16 cellular contexts compared by ENCODE assay signal in genomic region chr9:551986-552930, GRCh38. TPM values are rescaled to one million over a fixed set of nuclear protein-coding genes. Genes with fewer than 3 reads are reported as not detected.
DNase-seq lines count a peak whose midpoint lies in the region; ATAC-seq, FAIRE-seq and TF ChIP-seq lines count a peak whose summit lies in the region.
"Had no signal": no experiment of that assay in that cellular context is flagged by ENCODE, and none has a peak within 500 bp of the region (broad histone marks: within the 10 kb centered on the region; RNA-seq: fewer than 3 reads in every experiment).

No MANE protein-coding gene starts in this region.

- ATAC-seq in HepG2 (no peak), lower lobe of right lung (peak; percentile 29 to 48)

- no peak overlapping the region for H3K27ac ChIP-seq in liver (ENCODE audit: low read depth in 1 of 2, low read length in 2 of 2)
- H3K27ac ChIP-seq in HepG2 (ENCODE audit: extremely low read length, insufficient read depth, low read length): no peak overlapping the region
- no peak overlapping the region for H3K27ac ChIP-seq in lower lobe of right lung

- no peaks in the 10 kb centered on the region for H3K9me3 ChIP-seq in liver (ENCODE audit: control insufficient read depth in 4 of 4, low read length in 3 of 4)
- H3K9me3 ChIP-seq in HepG2 (ENCODE audit: low read length): no peaks in the 10 kb centered on the region
- H3K9me3 ChIP-seq in lower lobe of right lung: no peaks in the 10 kb centered on the region
- no peaks in the 10 kb centered on the region for H3K9me3 ChIP-seq in BE2C

- H3K36me3 ChIP-seq in liver (ENCODE audit: control insufficient read depth in 4 of 4, insufficient read depth in 3 of 4, low read depth in 1 of 4, low read length in 3 of 4) (no peaks in the 10 kb centered on the region), HepG2 (replicated peaks in 1 of 2; ENCODE audit: control insufficient read depth in 1 of 2, insufficient read depth in 2 of 2, low read length in 2 of 2) (no peaks in the 10 kb centered on the region), lower lobe of right lung (peaks cover 6% of the 10 kb centered on the region), BE2C (no peaks in the 10 kb centered on the region)

- CTCF ChIA-PET in HepG2 (lab: Yijun Ruan, JAX; ENCODE audit: low intra/inter-chr PET ratio, low total read pairs): no interaction called here

- H3K4me1 ChIP-seq in liver (ENCODE audit: control insufficient read depth in 4 of 4, insufficient read depth in 4 of 4, low read length in 3 of 4) (no peaks in the 10 kb centered on the region), HepG2 (ENCODE audit: insufficient read depth, low read length) (no peaks in the 10 kb centered on the region), lower lobe of right lung (peaks cover 5% of the 10 kb centered on the region), BE2C (no peaks in the 10 kb centered on the region)

- H4K20me1 ChIP-seq in HepG2 (ENCODE audit: insufficient read depth, low read length): no peaks in the 10 kb centered on the region

- intact Hi-C loops in HepG2 (cut with micrococcal nuclease; ENCODE audit: unreplicated experiment): no loop called here
- intact Hi-C loops in lower lobe of right lung (cut with DNase I): no loop called here

- no peak for FAIRE-seq in HepG2 (lab: Jason Lieb, UNC)

- in situ Hi-C loops in HepG2 (cut with HindIII; ENCODE audit: extremely low pct_ligation_motif_present, low pct_unique_long_range_greater_than_20kb): no loop called here

- TF ChIP-seq RAD21 in liver (IDR thresholded peaks at IDR 0.05) (peak in 1 of 2 donors; percentile 11), HepG2 (CRISPR knock-in tag; IDR thresholded peaks at IDR 0.05) (no peak)

- TF ChIP-seq EP300 in HepG2 (IDR thresholded peaks at IDR 0.05; ENCODE audit: low read depth in 2 of 2, low read length in 2 of 2) (no peak), HepG2 (CRISPR knock-in tag; IDR thresholded peaks at IDR 0.05; ENCODE audit: borderline replicate concordance) (no peak)

- BruUV-seq in HepG2 (replicated peaks; lab: Mats Ljungman, UMichigan): no TSS peak

- no peak for TF ChIP-seq POLR2A in HepG2 (IDR thresholded peaks at IDR 0.05; ENCODE audit: insufficient read depth in 1 of 2, low read depth in 2 of 2, low read length in 2 of 2)

- H3K9ac ChIP-seq in liver (ENCODE audit: low read depth in 1 of 2, low read length in 2 of 2) (no peak overlapping the region), HepG2 (ENCODE audit: insufficient read depth, low read depth, low read length) (no peak overlapping the region)

- H3K27me3 ChIP-seq in liver (ENCODE audit: control insufficient read depth in 4 of 4, insufficient read depth in 4 of 4, low read length in 3 of 4): peaks cover 0 to 6% (median 2%) of the 10 kb centered on the region in 4 donors
- peaks cover 0 to 7% of the 10 kb centered on the region in 2 experiments; a peak in 1 of 5 replicates for H3K27me3 ChIP-seq in HepG2 (ENCODE audit: control insufficient read depth in 1 of 2, insufficient read depth in 2 of 2, low read length in 2 of 2)
- no peaks in the 10 kb centered on the region for H3K27me3 ChIP-seq in lower lobe of right lung (ENCODE audit: low read depth)
- no peaks in the 10 kb centered on the region for H3K27me3 ChIP-seq in BE2C

- no peak for DNase-seq in HepG2 (ENCODE audit: low spot score)
- peak; percentile 45 for DNase-seq in fibroblast of mammary gland (ENCODE audit: low read depth)
- no peak for DNase-seq in lower lobe of right lung
- DNase-seq in middle frontal gyrus (ENCODE audit: extremely low spot score, low spot score): no peak
- DNase-seq in germinal center (ENCODE audit: low spot score): no peak
- no peak for DNase-seq in BE2C
- no peak for DNase-seq in central memory CD4-positive, alpha-beta T cell
- DNase-seq: activated CD4-positive, alpha-beta T cell treated with anti-CD3 and anti-CD28 coated beads, Interleukin-2, amount 10 ng/mL, durations not matched to agents 24 days and 14 days; activated CD8-positive, alpha-beta memory T cell treated with anti-CD3 and anti-CD28 coated beads, Interleukin-2, amount 50 U/mL, for 48 hours; activated gamma-delta T cell treated with Interleukin-2 at 50 U/mL for 16 hours; CD4-positive, alpha-beta T cell; DMS79 treated with DMSO at 0.1 percent for 48 hours; GOT3; mesenchymal stem cell; NCI-H526 treated with DMSO at 0.1 percent for 48 hours had no signal

- TF ChIP-seq CTCF in liver (IDR thresholded peaks at IDR 0.05; ENCODE audit: low read depth, low read length, missing input control) (no peak), HepG2 (CRISPR knock-in tag; IDR thresholded peaks at IDR 0.05) (no peak), fibroblast of mammary gland (conservative IDR thresholded peaks at IDR 0.05; ENCODE audit: control insufficient read depth, insufficient read depth, low read depth, low read length) (no peak), lower lobe of right lung (IDR thresholded peaks at IDR 0.05) (no peak), BE2C (IDR thresholded peaks at IDR 0.05; ENCODE audit: low read depth, low read length) (no peak)

- no peaks in the 10 kb centered on the region for H3K79me2 ChIP-seq in HepG2 (ENCODE audit: insufficient read depth, low read length)

- no peak overlapping the region for H3K4me2 ChIP-seq in HepG2 (ENCODE audit: low read depth, low read length)

- WGBS in liver: 85% methylated on average over 12 of the region's 12 CpGs
- 63% methylated on average over 12 of the region's 12 CpGs for WGBS in HepG2 (ENCODE audit: low lambda C conversion rate)

- H3K4me3 ChIP-seq in liver (ENCODE audit: low read depth in 1 of 3, low read length in 3 of 3) (no peak overlapping the region), HepG2 (replicated peaks in 1 of 3; ENCODE audit: insufficient read depth in 1 of 3, low read depth in 2 of 3, low read length in 3 of 3) (no peak overlapping the region), fibroblast of mammary gland (ENCODE audit: control insufficient read depth, low read depth, low read length) (no peak overlapping the region), lower lobe of right lung (no peak overlapping the region), BE2C (ENCODE audit: low read depth, low read length) (no peak overlapping the region)

- H2AFZ ChIP-seq in HepG2 (ENCODE audit: low read length): no peak overlapping the region

- POLR2A ChIA-PET in HepG2 (lab: Yijun Ruan, JAX): no interaction called here

TF ChIP-seq in liver, 16 proteins besides CTCF, POLR2A, EP300 and RAD21:
- TF ChIP-seq SP1 (IDR thresholded peaks at IDR 0.05) (peak; percentile 9), NR2F2 (IDR thresholded peaks at IDR 0.05) (peak; percentile 68), HNF4G (IDR thresholded peaks at IDR 0.05) (no peak)

TF ChIP-seq in HepG2, 621 proteins besides CTCF, POLR2A, EP300 and RAD21 (continues in another document):
- TF ChIP-seq IRX3 (CRISPR knock-in tag; IDR thresholded peaks at IDR 0.05; ENCODE audit: borderline replicate concordance, low read depth) (no peak), KDM4B (CRISPR knock-in tag; IDR thresholded peaks at IDR 0.05) (no peak), TEAD3 (CRISPR knock-in tag; optimal IDR thresholded peaks at IDR 0.05; ENCODE audit: borderline replicate concordance) (no peak), SKI (IDR thresholded peaks at IDR 0.05; ENCODE audit: partially characterized antibody) (no peak), ZNF280B (CRISPR knock-in tag; IDR thresholded peaks at IDR 0.05; ENCODE audit: borderline replicate concordance) (no peak), NR2F1 (CRISPR knock-in tag; IDR thresholded peaks at IDR 0.05) (no peak), MAFF (IDR thresholded peaks at IDR 0.05; ENCODE audit: low read depth, low read length) (no peak), SIN3A (IDR thresholded peaks at IDR 0.05; ENCODE audit: borderline replicate concordance, low read depth, low read length) (no peak)

RNA-seq across cellular contexts. Expression of gene KANK1, which starts 47.8 kb away (rescaled TPM):
- total RNA-seq in liver (100 to 1,000 TPM in 1 of 2 donors, 10 to 100 TPM in 1; 39.1 to 110 TPM), HepG2 (2016; rRNA removed; fragmentation: Illumina TruSeq; extraction: Trizol) (67.0 and 70.0 TPM in 2 replicates), lower lobe of right lung (48.1 TPM)
- polyA plus RNA-seq in liver (10 to 100 TPM; 36.3 to 46.0 TPM), HepG2 (2011; rRNA removed) (214 and 235 TPM in 2 replicates)
- 13.0 and 13.6 TPM in 2 replicates for total RNA-seq in HepG2 (2016; cell fraction: cytosol; rRNA removed; fragmentation: Illumina TruSeq; extraction: Trizol; ENCODE audit: low read depth)
- 62.1 and 68.7 TPM in 2 replicates for total RNA-seq in HepG2 (2016; cell fraction: insoluble cytoplasmic fraction; rRNA removed; fragmentation: Illumina TruSeq; extraction: Trizol)
- total RNA-seq in HepG2 (2016; cell fraction: membrane; rRNA removed; fragmentation: Illumina TruSeq; extraction: Trizol): 26.5 and 27.0 TPM in 2 replicates
- 68.6 and 77.4 TPM in 2 replicates for total RNA-seq in HepG2 (2016; cell fraction: nucleus; rRNA removed; fragmentation: Illumina TruSeq; extraction: Trizol)
- polyA plus RNA-seq in HepG2 (2011; cell fraction: cytosol; rRNA removed): 176 and 202 TPM in 2 replicates
- 210 and 216 TPM in 2 replicates for polyA plus RNA-seq in HepG2 (2011; cell fraction: nucleus; rRNA removed)
- polyA plus RNA-seq in HepG2 (2012): 137 and 141 TPM in 2 replicates
- polyA plus RNA-seq in HepG2 (2016; cell fraction: cytosol; fragmentation: Illumina TruSeq; extraction: Trizol; ENCODE audit: low read depth): 3.8 and 5.1 TPM in 2 replicates
- polyA plus RNA-seq in HepG2 (2016; cell fraction: insoluble cytoplasmic fraction; fragmentation: Illumina TruSeq; extraction: Trizol; ENCODE audit: low read depth): 56.4 and 60.9 TPM in 2 replicates
- 12.3 and 13.0 TPM in 2 replicates for polyA plus RNA-seq in HepG2 (2016; cell fraction: membrane; fragmentation: Illumina TruSeq; extraction: Trizol; ENCODE audit: low read depth)
- polyA plus RNA-seq in HepG2 (2016; cell fraction: nucleus; fragmentation: Illumina TruSeq; extraction: Trizol; ENCODE audit: insufficient read depth, low read depth): 95.8 and 106 TPM in 2 replicates
- 14.6 and 459 TPM in 2 replicates for polyA minus RNA-seq in HepG2 (2011; rRNA and poly(A)+ RNA removed; ENCODE audit: low replicate concordance)
- polyA minus RNA-seq in HepG2 (2011; cell fraction: cytosol; rRNA and poly(A)+ RNA removed): 141 and 150 TPM in 2 replicates
- polyA minus RNA-seq in HepG2 (2011; cell fraction: nucleus; rRNA and poly(A)+ RNA removed): 189 and 226 TPM in 2 replicates
- 0.12 TPM for polyA plus RNA-seq in BE2C (2012; ENCODE audit: insufficient read depth, insufficient read length, low read depth)
